In the genomic region with DNA sequence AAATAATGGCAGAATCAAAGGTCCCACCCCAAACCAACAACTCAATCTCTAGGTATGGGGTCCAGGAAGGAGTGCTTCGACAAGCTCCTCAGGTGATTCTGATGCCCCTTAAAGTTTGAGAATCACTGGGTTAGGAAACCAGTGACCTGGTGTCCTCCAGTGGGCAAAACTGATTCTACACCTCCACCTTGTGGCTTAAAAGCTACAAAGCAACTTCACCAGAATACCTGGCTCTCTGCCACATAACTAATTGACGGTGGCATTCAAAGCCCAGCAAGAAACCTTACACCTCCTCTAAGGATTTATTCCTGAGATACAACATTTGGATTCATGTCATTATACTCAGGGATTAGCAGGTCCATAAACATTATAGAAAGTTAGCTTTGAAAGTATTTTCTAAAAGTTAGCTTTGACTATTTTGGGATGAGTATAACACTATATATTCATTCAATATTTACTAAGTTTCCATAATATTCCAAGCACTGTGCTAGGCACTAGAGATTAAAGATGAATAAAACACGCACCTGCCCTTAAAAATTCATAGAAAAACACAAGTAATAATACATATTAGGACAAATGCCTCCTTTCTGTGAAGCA, we compare ENCODE assay signal across 8 cellular contexts. TPM values are rescaled to one million over a fixed set of nuclear protein-coding genes. Genes with fewer than 3 reads are reported as not detected.
DNase-seq lines count a peak whose midpoint lies in the region; ATAC-seq, FAIRE-seq and TF ChIP-seq lines count a peak whose summit lies in the region.

No MANE protein-coding gene starts in this region.

- no peak overlapping the region for H3K4me3 ChIP-seq in A549

- H3K27ac ChIP-seq in A549: peak overlapping the region in 1 of 2 experiments; percentile 5; a peak in 1 of 6 replicates

- H3K9me3 ChIP-seq in A549: no peaks in the 10 kb centered on the region

- TF ChIP-seq RAD21 in A549 (conservative IDR thresholded peaks at IDR 0.05 in 1 of 2, IDR thresholded peaks at IDR 0.05 in 1 of 2): peak; percentile 92 to 93

- TF ChIP-seq POLR2A in A549 (IDR thresholded peaks at IDR 0.05; ENCODE audit: low read length): no peak

- WGBS in A549 (ENCODE audit: missing lambda C conversion rate): 2% methylated on average over 3 of the region's 3 CpGs

- TF ChIP-seq EP300 in A549 (IDR thresholded peaks at IDR 0.05): no peak

- CTCF ChIA-PET in A549 (lab: Yijun Ruan, JAX): interaction anchor here (0.6 to 12.8 kb wide), 67 partner anchors 8 to 1274 kb away, joined by 3 to 233 read pairs (median 5); no protein-coding TSS in a partner anchor

- DNase-seq in A549 (ENCODE audit: low read depth in 1 of 2, low spot score in 1 of 2): peak; percentile 55 to 71
- DNase-seq in ELR (ENCODE audit: low read depth): peak; percentile 86
- peak; percentile 77 for DNase-seq in NCI-H1092 treated with DMSO at 0.1 percent for 48 hours (lab: John Stamatoyannopoulos, UW)
- DNase-seq in SK-N-DZ (ENCODE audit: low spot score): peak; percentile 51
- DNase-seq in effector CD4-positive, alpha-beta T cell: peak; percentile 6
- peak; percentile 17 for DNase-seq in midbrain (lab: John Stamatoyannopoulos, UW)
- no peak for DNase-seq in occipital lobe (lab: John Stamatoyannopoulos, UW)

- no peaks in the 10 kb centered on the region; the same call in 2 of the 3 replicates for H3K4me1 ChIP-seq in A549

- peak; percentile 18 for FAIRE-seq in A549 (lab: Jason Lieb, UNC)

- POLR2A ChIA-PET in A549 (lab: Yijun Ruan, JAX): interaction anchor here (0.5 to 0.9 kb wide), 2 partner anchors 175 to 223 kb away, joined by 3 read pairs; no protein-coding TSS in a partner anchor

- peak; percentile 86 for TF ChIP-seq CTCF in A549 (IDR thresholded peaks at IDR 0.05)

- no peak overlapping the region for H3K4me2 ChIP-seq in A549

- ATAC-seq in A549: peak; percentile 85 to 91; a peak in 5 of 6 replicates
- no peak for ATAC-seq in GM19455 (IDR thresholded peaks at IDR 0.05; ENCODE audit: unreplicated experiment)

TF ChIP-seq in A549, 52 proteins besides CTCF, POLR2A, EP300 and RAD21:
- TF ChIP-seq SMC3 (IDR thresholded peaks at IDR 0.05) (peak; percentile 90), FOSL2 (IDR thresholded peaks at IDR 0.05) (no peak), FOSL2 (CRISPR knock-in tag; IDR thresholded peaks at IDR 0.05) (no peak)

RNA-seq across cellular contexts. Expression of a gene that starts 45.4 kb away (rescaled TPM):
- polyA plus RNA-seq in A549 (2011; rRNA removed): 23.7 and 31.6 TPM in 2 replicates
- 13.8 and 17.3 TPM in 2 replicates for polyA plus RNA-seq in A549 (2012; cell fraction: cytosol; rRNA removed)
- polyA plus RNA-seq in A549 (2012; cell fraction: nucleus; rRNA removed): 37.4 and 41.0 TPM in 2 replicates
- polyA plus RNA-seq in A549 (2017; fragmentation: RNase III; extraction: RNeasy Plus Mini Kit Qiagen cat#74134 plus additional on column Dnase treatment): 13.7 to 15.5 TPM (median 14.3 TPM) in 3 replicates
- 31.9 and 35.1 TPM in 2 replicates for polyA minus RNA-seq in A549 (2011; rRNA and poly(A)+ RNA removed)
- 10.3 and 13.7 TPM in 2 replicates for polyA plus RNA-seq in SK-N-DZ (2014; cell fraction: cytosol; rRNA removed)
- polyA plus RNA-seq in SK-N-DZ (2014; cell fraction: nucleus; rRNA removed): 15.7 and 28.7 TPM in 2 replicates
- total RNA-seq in occipital lobe: 37.1 TPM
